In genomic region chr18:12639990-12640880, GRCh38 we compare ENCODE assay signal across 1 cellular context.
TF ChIP-seq lines count a peak whose summit lies in the region.

No MANE protein-coding gene starts in this region.

TF ChIP-seq in HepG2, 621 proteins besides CTCF, POLR2A, EP300 and RAD21 (continued from another document and continues in another):
- TF ChIP-seq ARID3A (IDR thresholded peaks at IDR 0.05; ENCODE audit: low read depth, low read length) (0 out of 2 replicates have a peak, but pooled peaks have one; percentile 18), YEATS2 (CRISPR knock-in tag; IDR thresholded peaks at IDR 0.05; ENCODE audit: borderline replicate concordance) (0 out of 2 replicates have a peak, but pooled peaks have one; percentile 24), POLR2AphosphoS2 (IDR thresholded peaks at IDR 0.05; ENCODE audit: low read depth, low read length) (no peak), KMT2A (CRISPR knock-in tag; IDR thresholded peaks at IDR 0.05) (0 out of 2 replicates have a peak, but pooled peaks have one; percentile 34), ZNF451 (CRISPR knock-in tag; IDR thresholded peaks at IDR 0.05) (no peak), ATF4 (CRISPR knock-in tag; IDR thresholded peaks at IDR 0.05) (peak in 1 of 2 experiments; percentile 53; a peak in 1 of 4 replicates), MAX (IDR thresholded peaks at IDR 0.05) (peak; percentile 42; the same call in 1 of the 2 replicates), TFE3 (CRISPR knock-in tag; IDR thresholded peaks at IDR 0.05) (peak; percentile 33; the same call in 1 of the 2 replicates), AGO1 (IDR thresholded peaks at IDR 0.05; ENCODE audit: low read depth, low read length, poor library complexity, severe bottlenecking) (no peak), FOXA3 (CRISPR knock-in tag; IDR thresholded peaks at IDR 0.05) (peak; percentile 71; the same call in 1 of the 2 replicates), CREB1 (IDR thresholded peaks at IDR 0.05) (no peak), CREB1 (CRISPR knock-in tag; IDR thresholded peaks at IDR 0.05) (peak; percentile 42; the same call in 1 of the 2 replicates), ZGPAT (CRISPR knock-in tag; IDR thresholded peaks at IDR 0.05) (0 out of 2 replicates have a peak, but pooled peaks have one; percentile 21), HOXA3 (CRISPR knock-in tag; IDR thresholded peaks at IDR 0.05) (peak; percentile 35; the same call in 1 of the 2 replicates), CEBPG (CRISPR knock-in tag; IDR thresholded peaks at IDR 0.05) (peak; percentile 17; the same call in 1 of the 2 replicates), TBX2 (CRISPR knock-in tag; IDR thresholded peaks at IDR 0.05; ENCODE audit: borderline replicate concordance) (peak; percentile 71), MAFK (conservative IDR thresholded peaks at IDR 0.05 in 1 of 2, IDR thresholded peaks at IDR 0.05 in 1 of 2; ENCODE audit: low read length in 2 of 2) (peak; percentile 20 to 69; a peak in 3 of 4 replicates), ZNF335 (CRISPR knock-in tag; IDR thresholded peaks at IDR 0.05) (peak; percentile 29; the same call in 1 of the 2 replicates), HNF1B (CRISPR knock-in tag; IDR thresholded peaks at IDR 0.05) (peak; percentile 41; the same call in 1 of the 2 replicates), ZFY (CRISPR knock-in tag; IDR thresholded peaks at IDR 0.05) (peak; percentile 32; the same call in 1 of the 2 replicates), ZZZ3 (CRISPR knock-in tag; IDR thresholded peaks at IDR 0.05; ENCODE audit: borderline replicate concordance) (no peak), AHDC1 (CRISPR knock-in tag; IDR thresholded peaks at IDR 0.05; ENCODE audit: borderline replicate concordance) (0 out of 2 replicates have a peak, but pooled peaks have one; percentile 28), GABPB1 (CRISPR knock-in tag; IDR thresholded peaks at IDR 0.05) (peak; percentile 42; the same call in 1 of the 2 replicates), ATF3 (CRISPR knock-in tag; IDR thresholded peaks at IDR 0.05) (no peak), KMT2B (CRISPR knock-in tag; IDR thresholded peaks at IDR 0.05) (0 out of 2 replicates have a peak, but pooled peaks have one; percentile 25), RXRA (CRISPR knock-in tag; IDR thresholded peaks at IDR 0.05) (no peak), CREM (IDR thresholded peaks at IDR 0.05) (0 out of 2 replicates have a peak, but pooled peaks have one; percentile 17), CREM (CRISPR knock-in tag; IDR thresholded peaks at IDR 0.05) (no peak), HMG20A (CRISPR knock-in tag; IDR thresholded peaks at IDR 0.05; ENCODE audit: borderline replicate concordance) (peak; percentile 12; the same call in 1 of the 2 replicates), FOSL2 (CRISPR knock-in tag; IDR thresholded peaks at IDR 0.05) (peak; percentile 82), PRDM10 (CRISPR knock-in tag; IDR thresholded peaks at IDR 0.05; ENCODE audit: low read depth) (peak; percentile 76), MIXL1 (CRISPR knock-in tag; IDR thresholded peaks at IDR 0.05) (no peak), ZNF772 (CRISPR knock-in tag; IDR thresholded peaks at IDR 0.05) (no peak), TBX3 (IDR thresholded peaks at IDR 0.05; ENCODE audit: borderline replicate concordance) (peak; percentile 52; the same call in 1 of the 2 replicates), HES4 (CRISPR knock-in tag; IDR thresholded peaks at IDR 0.05; ENCODE audit: borderline replicate concordance) (no peak), ZNF543 (CRISPR knock-in tag; IDR thresholded peaks at IDR 0.05) (no peak), GTF3A (CRISPR knock-in tag; conservative IDR thresholded peaks at IDR 0.05) (no peak), PAXIP1 (CRISPR knock-in tag; conservative IDR thresholded peaks at IDR 0.05) (peak; percentile 39; the same call in 1 of the 2 replicates)
